ENCODE assay signal across 1 cellular context in the genomic region with DNA sequence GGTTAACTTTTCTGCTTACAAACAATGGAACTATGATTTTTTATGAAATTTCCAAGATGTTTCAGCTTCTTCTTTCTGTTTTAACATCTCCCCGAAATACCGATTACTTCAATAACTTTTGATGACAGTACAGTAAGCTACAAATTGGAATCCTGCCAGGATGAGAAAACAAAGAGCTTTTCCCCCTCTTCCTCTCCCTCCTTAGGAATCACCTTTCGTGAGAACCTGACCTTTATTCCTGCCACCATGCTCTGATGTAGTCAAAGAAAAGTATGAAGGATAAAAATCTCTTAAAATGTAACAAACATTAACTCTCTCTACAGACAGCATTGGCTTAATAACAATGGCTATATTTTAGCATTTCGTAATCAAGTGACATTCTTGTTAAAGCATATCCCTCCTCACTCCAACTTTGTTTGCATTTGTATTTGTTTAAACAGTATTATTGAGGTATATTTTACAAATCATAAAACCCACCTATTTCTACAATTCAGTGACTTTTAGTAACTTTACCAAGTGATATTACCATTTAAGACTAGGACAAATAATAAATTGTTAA.
TF ChIP-seq lines count a peak whose summit lies in the region.

No MANE protein-coding gene starts in this region.

TF ChIP-seq in HepG2, 621 proteins besides CTCF, POLR2A, EP300 and RAD21:
- TF ChIP-seq DMAP1 (CRISPR knock-in tag; IDR thresholded peaks at IDR 0.05), result no peak
- peak; percentile 57; the same call in 1 of the 2 replicates for TF ChIP-seq CEBPB (IDR thresholded peaks at IDR 0.05; ENCODE audit: borderline replicate concordance, low read depth, low read length)
- TF ChIP-seq, protein P1, sequence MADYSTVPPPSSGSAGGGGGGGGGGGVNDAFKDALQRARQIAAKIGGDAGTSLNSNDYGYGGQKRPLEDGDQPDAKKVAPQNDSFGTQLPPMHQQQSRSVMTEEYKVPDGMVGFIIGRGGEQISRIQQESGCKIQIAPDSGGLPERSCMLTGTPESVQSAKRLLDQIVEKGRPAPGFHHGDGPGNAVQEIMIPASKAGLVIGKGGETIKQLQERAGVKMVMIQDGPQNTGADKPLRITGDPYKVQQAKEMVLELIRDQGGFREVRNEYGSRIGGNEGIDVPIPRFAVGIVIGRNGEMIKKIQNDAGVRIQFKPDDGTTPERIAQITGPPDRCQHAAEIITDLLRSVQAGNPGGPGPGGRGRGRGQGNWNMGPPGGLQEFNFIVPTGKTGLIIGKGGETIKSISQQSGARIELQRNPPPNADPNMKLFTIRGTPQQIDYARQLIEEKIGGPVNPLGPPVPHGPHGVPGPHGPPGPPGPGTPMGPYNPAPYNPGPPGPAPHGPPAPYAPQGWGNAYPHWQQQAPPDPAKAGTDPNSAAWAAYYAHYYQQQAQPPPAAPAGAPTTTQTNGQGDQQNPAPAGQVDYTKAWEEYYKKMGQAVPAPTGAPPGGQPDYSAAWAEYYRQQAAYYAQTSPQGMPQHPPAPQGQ (CRISPR knock-in tag; IDR thresholded peaks at IDR 0.05; ENCODE audit: borderline replicate concordance), result no peak
- TF ChIP-seq NFIC (IDR thresholded peaks at IDR 0.05; ENCODE audit: low read length), result 0 out of 2 replicates have a peak, but pooled peaks have one; percentile 34
- TF ChIP-seq KMT2A (CRISPR knock-in tag; IDR thresholded peaks at IDR 0.05), result no peak
- TF ChIP-seq SOX6 (IDR thresholded peaks at IDR 0.05), result no peak
- TF ChIP-seq SOX6 (CRISPR knock-in tag; IDR thresholded peaks at IDR 0.05), result peak; percentile 37; the same call in 1 of the 2 replicates
- no peak for TF ChIP-seq SOX13 (IDR thresholded peaks at IDR 0.05)
- TF ChIP-seq SOX13 (CRISPR knock-in tag; conservative IDR thresholded peaks at IDR 0.05 in 1 of 2, IDR thresholded peaks at IDR 0.05 in 1 of 2), result 0 out of 4 replicates have a peak, but pooled peaks of 1 of the 2 experiments have one; percentile 48
- TF ChIP-seq, protein P2, sequence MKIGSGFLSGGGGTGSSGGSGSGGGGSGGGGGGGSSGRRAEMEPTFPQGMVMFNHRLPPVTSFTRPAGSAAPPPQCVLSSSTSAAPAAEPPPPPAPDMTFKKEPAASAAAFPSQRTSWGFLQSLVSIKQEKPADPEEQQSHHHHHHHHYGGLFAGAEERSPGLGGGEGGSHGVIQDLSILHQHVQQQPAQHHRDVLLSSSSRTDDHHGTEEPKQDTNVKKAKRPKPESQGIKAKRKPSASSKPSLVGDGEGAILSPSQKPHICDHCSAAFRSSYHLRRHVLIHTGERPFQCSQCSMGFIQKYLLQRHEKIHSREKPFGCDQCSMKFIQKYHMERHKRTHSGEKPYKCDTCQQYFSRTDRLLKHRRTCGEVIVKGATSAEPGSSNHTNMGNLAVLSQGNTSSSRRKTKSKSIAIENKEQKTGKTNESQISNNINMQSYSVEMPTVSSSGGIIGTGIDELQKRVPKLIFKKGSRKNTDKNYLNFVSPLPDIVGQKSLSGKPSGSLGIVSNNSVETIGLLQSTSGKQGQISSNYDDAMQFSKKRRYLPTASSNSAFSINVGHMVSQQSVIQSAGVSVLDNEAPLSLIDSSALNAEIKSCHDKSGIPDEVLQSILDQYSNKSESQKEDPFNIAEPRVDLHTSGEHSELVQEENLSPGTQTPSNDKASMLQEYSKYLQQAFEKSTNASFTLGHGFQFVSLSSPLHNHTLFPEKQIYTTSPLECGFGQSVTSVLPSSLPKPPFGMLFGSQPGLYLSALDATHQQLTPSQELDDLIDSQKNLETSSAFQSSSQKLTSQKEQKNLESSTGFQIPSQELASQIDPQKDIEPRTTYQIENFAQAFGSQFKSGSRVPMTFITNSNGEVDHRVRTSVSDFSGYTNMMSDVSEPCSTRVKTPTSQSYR (CRISPR knock-in tag; IDR thresholded peaks at IDR 0.05; ENCODE audit: borderline replicate concordance), result no peak
- no peak for TF ChIP-seq ZNF777 (CRISPR knock-in tag; IDR thresholded peaks at IDR 0.05)
- 0 out of 2 replicates have a peak, but pooled peaks have one; percentile 48 for TF ChIP-seq CEBPG (CRISPR knock-in tag; IDR thresholded peaks at IDR 0.05)
- TF ChIP-seq SOX5 (CRISPR knock-in tag; IDR thresholded peaks at IDR 0.05; ENCODE audit: borderline replicate concordance), result peak; percentile 53; the same call in 1 of the 2 replicates
- TF ChIP-seq TIGD3 (CRISPR knock-in tag; IDR thresholded peaks at IDR 0.05; ENCODE audit: borderline replicate concordance), result no peak
- TF ChIP-seq SPEN (CRISPR knock-in tag; IDR thresholded peaks at IDR 0.05; ENCODE audit: low read depth), result no peak
- no peak for TF ChIP-seq KDM6A (CRISPR knock-in tag; IDR thresholded peaks at IDR 0.05; ENCODE audit: low read depth)
- TF ChIP-seq ZNF652 (CRISPR knock-in tag; IDR thresholded peaks at IDR 0.05; ENCODE audit: borderline replicate concordance, low read depth), result peak; percentile 6; the same call in 1 of the 2 replicates
- no peak for TF ChIP-seq ZNF678 (CRISPR knock-in tag; IDR thresholded peaks at IDR 0.05)
- no peak for TF ChIP-seq JUND (CRISPR knock-in tag; IDR thresholded peaks at IDR 0.05)
- TF ChIP-seq DR1 (CRISPR knock-in tag; IDR thresholded peaks at IDR 0.05), result no peak
- TF ChIP-seq SRSF1 (optimal IDR thresholded peaks at IDR 0.05; ENCODE audit: low read depth, low read length), result no peak
- no peak for TF ChIP-seq ARID4A (CRISPR knock-in tag; IDR thresholded peaks at IDR 0.05; ENCODE audit: borderline replicate concordance)
